Comparison of ENCODE assay signal across 1 cellular context in genomic region chr7:123594813-123595241, GRCh38.
TF ChIP-seq lines count a peak whose summit lies in the region.

No MANE protein-coding gene starts in this region.

TF ChIP-seq in SK-N-SH, 30 proteins besides CTCF, POLR2A, EP300 and RAD21:
- TF ChIP-seq IRF3 (IDR thresholded peaks at IDR 0.05; ENCODE audit: low read depth, low read length), result no peak
- TF ChIP-seq YY1 (IDR thresholded peaks at IDR 0.05; ENCODE audit: low read depth), result no peak
- no peak for TF ChIP-seq RCOR1 (IDR thresholded peaks at IDR 0.05; ENCODE audit: low read length)
- TF ChIP-seq MXI1 (IDR thresholded peaks at IDR 0.05; ENCODE audit: low read depth, low read length), result no peak
- TF ChIP-seq PBX3 (IDR thresholded peaks at IDR 0.05), result no peak
- TF ChIP-seq USF2 (IDR thresholded peaks at IDR 0.05; ENCODE audit: borderline replicate concordance, low read depth, low read length), result no peak
- no peak for TF ChIP-seq SIN3A (IDR thresholded peaks at IDR 0.05; ENCODE audit: borderline replicate concordance, low read depth, low read length)
- TF ChIP-seq TEAD4 (IDR thresholded peaks at IDR 0.05; ENCODE audit: borderline replicate concordance, insufficient read depth), result no peak
- TF ChIP-seq GATA2 (CRISPR knock-in tag; IDR thresholded peaks at IDR 0.05), result no peak
- TF ChIP-seq EZH2phosphoT487 (IDR thresholded peaks at IDR 0.05; ENCODE audit: borderline replicate concordance, low read depth), result no peak
- TF ChIP-seq RXRA (IDR thresholded peaks at IDR 0.05; ENCODE audit: borderline replicate concordance, low read depth), result no peak
- no peak for TF ChIP-seq REST (IDR thresholded peaks at IDR 0.05; ENCODE audit: low read depth, low read length)
- no peak for TF ChIP-seq TAF1 (IDR thresholded peaks at IDR 0.05; ENCODE audit: borderline replicate concordance, low read depth, low read length)
